1 cellular context compared by ENCODE assay signal in genomic region chr1:186845581-186846210, GRCh38.
TF ChIP-seq lines count a peak whose summit lies in the region.

No MANE protein-coding gene starts in this region.

TF ChIP-seq in WTC11, 78 proteins besides CTCF, POLR2A, EP300 and RAD21 (continued from another document):
- TF ChIP-seq, protein P1, sequence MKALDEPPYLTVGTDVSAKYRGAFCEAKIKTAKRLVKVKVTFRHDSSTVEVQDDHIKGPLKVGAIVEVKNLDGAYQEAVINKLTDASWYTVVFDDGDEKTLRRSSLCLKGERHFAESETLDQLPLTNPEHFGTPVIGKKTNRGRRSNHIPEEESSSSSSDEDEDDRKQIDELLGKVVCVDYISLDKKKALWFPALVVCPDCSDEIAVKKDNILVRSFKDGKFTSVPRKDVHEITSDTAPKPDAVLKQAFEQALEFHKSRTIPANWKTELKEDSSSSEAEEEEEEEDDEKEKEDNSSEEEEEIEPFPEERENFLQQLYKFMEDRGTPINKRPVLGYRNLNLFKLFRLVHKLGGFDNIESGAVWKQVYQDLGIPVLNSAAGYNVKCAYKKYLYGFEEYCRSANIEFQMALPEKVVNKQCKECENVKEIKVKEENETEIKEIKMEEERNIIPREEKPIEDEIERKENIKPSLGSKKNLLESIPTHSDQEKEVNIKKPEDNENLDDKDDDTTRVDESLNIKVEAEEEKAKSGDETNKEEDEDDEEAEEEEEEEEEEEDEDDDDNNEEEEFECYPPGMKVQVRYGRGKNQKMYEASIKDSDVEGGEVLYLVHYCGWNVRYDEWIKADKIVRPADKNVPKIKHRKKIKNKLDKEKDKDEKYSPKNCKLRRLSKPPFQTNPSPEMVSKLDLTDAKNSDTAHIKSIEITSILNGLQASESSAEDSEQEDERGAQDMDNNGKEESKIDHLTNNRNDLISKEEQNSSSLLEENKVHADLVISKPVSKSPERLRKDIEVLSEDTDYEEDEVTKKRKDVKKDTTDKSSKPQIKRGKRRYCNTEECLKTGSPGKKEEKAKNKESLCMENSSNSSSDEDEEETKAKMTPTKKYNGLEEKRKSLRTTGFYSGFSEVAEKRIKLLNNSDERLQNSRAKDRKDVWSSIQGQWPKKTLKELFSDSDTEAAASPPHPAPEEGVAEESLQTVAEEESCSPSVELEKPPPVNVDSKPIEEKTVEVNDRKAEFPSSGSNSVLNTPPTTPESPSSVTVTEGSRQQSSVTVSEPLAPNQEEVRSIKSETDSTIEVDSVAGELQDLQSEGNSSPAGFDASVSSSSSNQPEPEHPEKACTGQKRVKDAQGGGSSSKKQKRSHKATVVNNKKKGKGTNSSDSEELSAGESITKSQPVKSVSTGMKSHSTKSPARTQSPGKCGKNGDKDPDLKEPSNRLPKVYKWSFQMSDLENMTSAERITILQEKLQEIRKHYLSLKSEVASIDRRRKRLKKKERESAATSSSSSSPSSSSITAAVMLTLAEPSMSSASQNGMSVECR (CRISPR knock-in tag; IDR thresholded peaks at IDR 0.05; ENCODE audit: borderline replicate concordance), result no peak
- TF ChIP-seq NFE2L1 (CRISPR knock-in tag; IDR thresholded peaks at IDR 0.05), result no peak
TF ChIP-seq in WTC11: peak in this region for 0.
